23 cellular contexts compared by ENCODE assay signal in the genomic region with DNA sequence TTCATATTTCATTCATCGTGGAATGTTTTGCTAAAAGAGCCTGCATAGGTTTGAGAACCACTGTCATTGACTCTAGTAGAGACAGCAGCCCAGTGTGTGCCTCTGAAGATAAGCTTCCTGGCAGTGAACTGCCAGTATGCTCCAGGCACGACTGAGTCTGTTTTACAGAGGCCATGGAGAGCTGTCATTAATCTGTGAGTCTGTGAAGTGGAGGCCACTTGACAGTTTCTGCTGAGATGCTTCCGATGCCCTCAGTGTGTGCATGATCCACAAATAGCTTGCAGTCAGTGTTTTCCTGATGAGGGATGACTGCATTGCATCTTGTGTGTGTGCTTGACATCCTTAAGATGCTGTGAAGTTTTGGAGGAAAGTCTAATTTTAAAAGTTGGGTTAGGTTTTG.
DNase-seq lines count a peak whose midpoint lies in the region; ATAC-seq and TF ChIP-seq lines count a peak whose summit lies in the region.
"Had no signal": no experiment of that assay in that cellular context is flagged by ENCODE, and none has a peak within 500 bp of the region (broad histone marks: within the 10 kb centered on the region; RNA-seq: fewer than 3 reads in every experiment).

No MANE protein-coding gene starts in this region.

- no peak for DNase-seq in GM23338 (ENCODE audit: low spot score)
- DNase-seq in NCI-H774 (lab: John Stamatoyannopoulos, UW): peak; percentile 6
- DNase-seq in left cardiac atrium: no peak
- DNase-seq in prostate gland (ENCODE audit: low spot score): no peak
- DNase-seq in suprapubic skin (ENCODE audit: low spot score in 2 of 2): no peak
- DNase-seq in tibial nerve (ENCODE audit: low spot score in 2 of 2): no peak
- DNase-seq in SHP77 (lab: John Stamatoyannopoulos, UW): no peak
- DNase-seq: activated CD8-positive, alpha-beta memory T cell treated with anti-CD3 and anti-CD28 coated beads, Interleukin-2, amount 50 U/mL, for 4 hours; activated naive CD8-positive, alpha-beta T cell treated with anti-CD3 and anti-CD28 coated beads for 36 hours; effector CD8-positive, alpha-beta T cell; erythroblast; head of caudate nucleus; left colon; midbrain; MM.1S; naive thymus-derived CD8-positive, alpha-beta T cell; NCI-H1436; NCI-H524 treated with DMSO at 0.1 percent for 48 hours; stimulated activated CD4-positive, alpha-beta T cell treated with anti-CD3 and anti-CD28 coated beads, Interleukin-4, amount 100 ng/mL, for 4 hours; stimulated activated naive CD4-positive, alpha-beta T cell; T-helper 2 cell had no signal

- no peak overlapping the region for H3K27ac Mint-ChIP-seq in GM23338
- H3K27ac Mint-ChIP-seq: activated naive CD8-positive, alpha-beta T cell treated with anti-CD3 and anti-CD28 coated beads for 36 hours had no signal

- TF ChIP-seq POLR2A in prostate gland (IDR thresholded peaks at IDR 0.05): no peak
- no peak for TF ChIP-seq POLR2A in suprapubic skin (IDR thresholded peaks at IDR 0.05)
- TF ChIP-seq POLR2A in tibial nerve (IDR thresholded peaks at IDR 0.05): no peak

- no peak for TF ChIP-seq EP300 in suprapubic skin (IDR thresholded peaks at IDR 0.05)
- TF ChIP-seq EP300 in tibial nerve (IDR thresholded peaks at IDR 0.05): no peak

- peaks cover 2% of the 10 kb centered on the region for H3K27me3 Mint-ChIP-seq in GM23338 (ENCODE audit: insufficient read depth, low read depth, poor library complexity)
- H3K27me3 Mint-ChIP-seq: activated naive CD8-positive, alpha-beta T cell treated with anti-CD3 and anti-CD28 coated beads for 36 hours had no signal

- H3K9me2 ChIP-seq in GM23338 (ENCODE audit: insufficient read depth): no peaks in the 10 kb centered on the region

- no peak overlapping the region for H2AFZ ChIP-seq in GM23338

- intact Hi-C loops in left cardiac atrium (cut with DNase I) (no loop called here), prostate gland (cut with DNase I) (no loop called here)

- H3K4me3 Mint-ChIP-seq in GM23338: no peak overlapping the region
- H3K4me3 Mint-ChIP-seq: activated naive CD8-positive, alpha-beta T cell treated with anti-CD3 and anti-CD28 coated beads for 36 hours; naive thymus-derived CD8-positive, alpha-beta T cell had no signal

- H3K4me1 ChIP-seq in GM23338 (ENCODE audit: insufficient read depth) (peaks cover 35% of the 10 kb centered on the region), prostate gland (replicated peaks) (peaks cover 8% of the 10 kb centered on the region), suprapubic skin (no peaks in the 10 kb centered on the region), tibial nerve (no peaks in the 10 kb centered on the region)

- H3K4me3 ChIP-seq in GM23338 (no peak overlapping the region), prostate gland (no peak overlapping the region), suprapubic skin (no peak overlapping the region), tibial nerve (no peak overlapping the region)
- H3K4me3 ChIP-seq: SK-N-MC had no signal

- TF ChIP-seq CTCF in GM23338 (conservative IDR thresholded peaks at IDR 0.05; ENCODE audit: low read depth in 2 of 2): no peak
- TF ChIP-seq CTCF in prostate gland (IDR thresholded peaks at IDR 0.05): no peak
- TF ChIP-seq CTCF in suprapubic skin (IDR thresholded peaks at IDR 0.05): no peak
- no peak for TF ChIP-seq CTCF in tibial nerve (IDR thresholded peaks at IDR 0.05)

- no peaks in the 10 kb centered on the region for H4K20me1 ChIP-seq in GM23338 (replicated peaks; ENCODE audit: insufficient read depth)

- H3K9me3 ChIP-seq in prostate gland (no peaks in the 10 kb centered on the region), suprapubic skin (no peaks in the 10 kb centered on the region), tibial nerve (peaks cover 0 to 16% (median 0%) of the 10 kb centered on the region in 4 donors)

- no peaks in the 10 kb centered on the region for H3F3A ChIP-seq in GM23338 (replicated peaks; ENCODE audit: low read depth)

- no peaks in the 10 kb centered on the region for H3K79me2 ChIP-seq in GM23338 (replicated peaks; ENCODE audit: insufficient read depth)

- 0 out of 3 replicates have a peak, but pooled peaks cover 3% of the 10 kb centered on the region for H3K9me3 Mint-ChIP-seq in GM23338

- H3K27ac ChIP-seq in GM23338 (ENCODE audit: low read depth): peak overlapping the region; percentile 41; the same call in 1 of the 2 replicates
- H3K27ac ChIP-seq in prostate gland: peak overlapping the region; percentile 53
- H3K27ac ChIP-seq in suprapubic skin: no peak overlapping the region
- H3K27ac ChIP-seq in tibial nerve: no peak overlapping the region
- H3K27ac ChIP-seq: SK-N-MC had no signal

- ATAC-seq in GM23338: peak; percentile 21
- ATAC-seq in left cardiac atrium: peak; percentile 92 to 96
- ATAC-seq: left colon; naive thymus-derived CD8-positive, alpha-beta T cell; sciatic nerve had no signal

- H3K4me2 ChIP-seq in GM23338: no peak overlapping the region; the same call in 1 of the 2 replicates

- no peaks in the 10 kb centered on the region for H3K27me3 ChIP-seq in GM23338 (ENCODE audit: insufficient read depth)
- H3K27me3 ChIP-seq in prostate gland (replicated peaks; ENCODE audit: insufficient read depth): no peaks in the 10 kb centered on the region
- no peaks in the 10 kb centered on the region for H3K27me3 ChIP-seq in suprapubic skin
- no peaks in the 10 kb centered on the region for H3K27me3 ChIP-seq in tibial nerve

- WGBS in prostate gland: 58% methylated on average over 3 of the region's 3 CpGs
- 80% methylated on average over 3 of the region's 3 CpGs for WGBS in suprapubic skin
- WGBS in tibial nerve, 2 donors: 47 to 57% methylated on average over 3 of the region's 3 CpGs

- H3K36me3 Mint-ChIP-seq in GM23338 (ENCODE audit: low read depth): no peaks in the 10 kb centered on the region; the same call in 2 of the 3 replicates

- H3K4me1 Mint-ChIP-seq in GM23338: peaks cover 26% of the 10 kb centered on the region
- H3K4me1 Mint-ChIP-seq: activated naive CD8-positive, alpha-beta T cell treated with anti-CD3 and anti-CD28 coated beads for 36 hours; naive thymus-derived CD8-positive, alpha-beta T cell had no signal

- no peaks in the 10 kb centered on the region for H3K36me3 ChIP-seq in GM23338 (ENCODE audit: insufficient read depth)
- no peaks in the 10 kb centered on the region for H3K36me3 ChIP-seq in prostate gland
- H3K36me3 ChIP-seq in suprapubic skin: no peaks in the 10 kb centered on the region
- H3K36me3 ChIP-seq in tibial nerve: no peaks in the 10 kb centered on the region

TF ChIP-seq in GM23338, 12 proteins besides CTCF, POLR2A, EP300 and RAD21:
- TF ChIP-seq POLR2AphosphoS5 (IDR thresholded peaks at IDR 0.05; ENCODE audit: low read depth) (no peak), NANOG (IDR thresholded peaks at IDR 0.05; ENCODE audit: borderline replicate concordance) (no peak), EZH2 (IDR thresholded peaks at IDR 0.05; ENCODE audit: low read depth, unreplicated experiment) (no peak), ZNF114 (CRISPR knock-in tag; IDR thresholded peaks at IDR 0.05) (no peak), JUNB (IDR thresholded peaks at IDR 0.05; ENCODE audit: unreplicated experiment) (no peak), STAT1 (IDR thresholded peaks at IDR 0.05; ENCODE audit: unreplicated experiment) (no peak)
TF ChIP-seq in GM23338: peak in this region for 0.

Comparison
In these comparisons a context has a peak if more than half of its experiments do, and no peak if none do; other contexts are left out.
1. H3K27ac ChIP-seq: peak in GM23338 (single experiment) and prostate gland (2 of 2); none in suprapubic skin (single experiment) and tibial nerve (0 of 4).